In the genomic region with DNA sequence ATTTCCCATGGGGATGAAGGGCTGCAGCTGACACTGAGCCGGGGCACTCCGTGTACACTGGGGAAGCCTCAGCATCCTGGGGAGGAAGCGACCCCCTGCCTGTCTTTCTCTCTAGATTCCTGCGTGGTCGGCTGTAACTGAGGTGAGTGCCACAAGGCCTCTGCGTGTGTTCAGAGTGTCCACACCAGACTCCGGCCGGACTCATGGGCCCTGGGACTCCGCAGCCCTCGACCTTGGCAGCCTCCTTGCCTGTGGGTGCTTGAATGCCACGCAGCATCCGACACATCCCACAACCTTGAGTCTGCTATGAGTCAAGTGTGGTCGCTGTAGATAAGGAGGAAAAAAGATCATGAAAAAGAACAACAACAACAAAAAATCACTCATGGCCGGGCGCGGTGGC, we compare ENCODE assay signal across 2 cellular contexts.
TF ChIP-seq lines count a peak whose summit lies in the region.

No MANE protein-coding gene starts in this region.

TF ChIP-seq in H1, 55 proteins besides CTCF, POLR2A, EP300 and RAD21:
- TF ChIP-seq CEBPB (IDR thresholded peaks at IDR 0.05; ENCODE audit: low read depth, low read length) (no peak), SUZ12 (IDR thresholded peaks at IDR 0.05; ENCODE audit: low read length) (no peak), SRF (IDR thresholded peaks at IDR 0.05; ENCODE audit: low read depth, low read length) (no peak), NANOG (IDR thresholded peaks at IDR 0.05; ENCODE audit: insufficient read depth, low read depth, low read length, poor library complexity, severe bottlenecking) (no peak), TBP (IDR thresholded peaks at IDR 0.05; ENCODE audit: low read depth, low read length) (no peak), KDM5A (IDR thresholded peaks at IDR 0.05; ENCODE audit: low read length) (no peak), TCF12 (IDR thresholded peaks at IDR 0.05; ENCODE audit: low read depth, low read length) (no peak), RXRA (IDR thresholded peaks at IDR 0.05; ENCODE audit: insufficient read depth, low read depth, low read length) (no peak), SIX5 (IDR thresholded peaks at IDR 0.05; ENCODE audit: low read depth, low read length) (no peak), E2F6 (IDR thresholded peaks at IDR 0.05) (no peak), KDM4A (IDR thresholded peaks at IDR 0.05; ENCODE audit: low read depth, low read length, severe bottlenecking) (no peak), MAX (IDR thresholded peaks at IDR 0.05) (no peak), POU5F1 (IDR thresholded peaks at IDR 0.05; ENCODE audit: low read depth, low read length) (no peak), BACH1 (IDR thresholded peaks at IDR 0.05; ENCODE audit: low read length) (no peak)

TF ChIP-seq in SK-N-SH, 30 proteins besides CTCF, POLR2A, EP300 and RAD21:
- TF ChIP-seq, protein P1, sequence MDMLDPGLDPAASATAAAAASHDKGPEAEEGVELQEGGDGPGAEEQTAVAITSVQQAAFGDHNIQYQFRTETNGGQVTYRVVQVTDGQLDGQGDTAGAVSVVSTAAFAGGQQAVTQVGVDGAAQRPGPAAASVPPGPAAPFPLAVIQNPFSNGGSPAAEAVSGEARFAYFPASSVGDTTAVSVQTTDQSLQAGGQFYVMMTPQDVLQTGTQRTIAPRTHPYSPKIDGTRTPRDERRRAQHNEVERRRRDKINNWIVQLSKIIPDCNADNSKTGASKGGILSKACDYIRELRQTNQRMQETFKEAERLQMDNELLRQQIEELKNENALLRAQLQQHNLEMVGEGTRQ (IDR thresholded peaks at IDR 0.05; ENCODE audit: borderline replicate concordance, low read depth, low read length) = no peak
- TF ChIP-seq JUND (IDR thresholded peaks at IDR 0.05) (no peak), MEF2A (IDR thresholded peaks at IDR 0.05; ENCODE audit: borderline replicate concordance, low read depth) (no peak)
